ENCODE assay signal across 24 cellular contexts in the genomic region with DNA sequence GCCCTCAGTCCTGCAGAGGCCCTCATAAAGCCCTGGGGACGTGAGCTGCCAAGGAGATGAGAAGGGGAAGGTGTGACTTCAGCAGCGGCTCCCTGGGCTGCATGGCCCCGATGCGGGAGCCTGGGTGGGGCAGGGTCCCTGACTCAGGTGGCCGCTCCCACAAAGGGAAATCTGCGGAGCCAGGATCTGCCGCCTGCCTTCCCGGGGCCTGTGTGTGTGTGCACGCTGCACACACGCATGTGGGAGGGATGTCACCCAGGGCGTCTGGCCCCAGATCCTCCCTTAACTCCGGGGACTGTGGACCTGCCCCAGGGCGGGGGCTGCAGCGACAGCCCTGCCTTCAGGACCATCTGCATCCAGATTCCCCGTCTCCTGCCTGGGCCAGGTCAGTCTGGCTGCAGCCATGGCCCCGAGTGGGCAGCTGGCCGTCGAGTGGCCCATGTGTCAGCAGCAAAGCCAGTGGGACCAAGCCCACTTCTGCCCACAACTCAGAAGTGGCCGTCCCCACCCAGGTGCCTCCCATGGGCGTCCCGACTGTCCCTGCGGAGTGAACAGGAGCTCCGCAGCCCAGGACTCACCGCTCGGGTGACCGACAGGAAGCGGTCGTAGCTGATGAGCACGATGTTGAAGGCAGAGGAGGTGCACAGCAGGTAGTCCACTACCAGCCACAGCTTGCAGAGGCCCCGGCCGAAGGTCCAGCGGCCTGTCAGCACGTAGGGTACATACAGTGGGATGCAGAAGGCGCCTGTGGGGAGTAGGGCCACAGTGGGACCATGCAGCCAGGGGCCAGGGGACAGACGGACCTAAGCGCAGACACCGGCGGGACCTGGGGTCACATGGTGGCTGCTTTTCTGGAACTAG. TPM values are rescaled to one million over a fixed set of nuclear protein-coding genes. Genes with fewer than 3 reads are reported as not detected.
"Had no signal": no experiment of that assay in that cellular context is flagged by ENCODE, and none has a peak within 500 bp of the region (broad histone marks: within the 10 kb centered on the region; RNA-seq: fewer than 3 reads in every experiment).

No MANE protein-coding gene starts in this region.

- H3K4me3 ChIP-seq: hepatocyte, psoas muscle, sigmoid colon, upper lobe of right lung had no signal

- ATAC-seq: activated CD8-positive, alpha-beta T cell treated with anti-CD3 and anti-CD28 coated beads, Interleukin-2, amount 10 ng/mL, durations not matched to agents 7 days and 5 days; activated naive CD4-positive, alpha-beta T cell treated with anti-CD3 and anti-CD28 coated beads, Interleukin-2, amount 50 U/mL, for 72 hours; left ventricle myocardium superior; stimulated activated naive CD8-positive, alpha-beta T cell treated with anti-CD3 and anti-CD28 coated beads, Interleukin-15, amount 100 ng/mL, for 72 hours; T-cell; upper lobe of right lung had no signal

- H3K79me2 ChIP-seq: hepatocyte had no signal

- H3K27ac ChIP-seq: esophagus muscularis mucosa, hepatocyte, psoas muscle, sigmoid colon, spleen, upper lobe of right lung had no signal

- H2AFZ ChIP-seq: hepatocyte had no signal

- DNase-seq: activated B cell treated with CpG ODN at 0.5 μM for 24 hours; activated CD4-positive, alpha-beta T cell treated with anti-CD3 and anti-CD28 coated beads for 48 hours; activated CD8-positive, alpha-beta memory T cell treated with anti-CD3 and anti-CD28 coated beads, Interleukin-2, amount 50 U/mL, for 4 hours; activated CD8-positive, alpha-beta T cell treated with anti-CD3 and anti-CD28 coated beads, Interleukin-2, amount 10 ng/mL, durations not matched to agents 7 days and 5 days; activated gamma-delta T cell; activated T-cell treated with anti-CD3 and anti-CD28 coated beads, Interleukin-2, amount 50 U/mL, for 48 hours; left ventricle myocardium superior; psoas muscle; sigmoid colon; spleen; stimulated activated naive CD8-positive, alpha-beta T cell treated with anti-CD3 and anti-CD28 coated beads, Interleukin-15, amount 100 ng/mL, for 72 hours; T-cell; T1000; upper lobe of right lung had no signal

- H3K9me3 Mint-ChIP-seq: activated B cell treated with CpG ODN at 0.5 μM for 24 hours; activated naive CD4-positive, alpha-beta T cell treated with anti-CD3 and anti-CD28 coated beads, Interleukin-2, amount 50 U/mL, for 72 hours; memory B cell; nephron; stimulated activated naive CD8-positive, alpha-beta T cell treated with anti-CD3 and anti-CD28 coated beads, Interleukin-15, amount 100 ng/mL, for 72 hours; T-cell had no signal

- FAIRE-seq: colon had no signal

- H3K4me1 ChIP-seq: upper lobe of right lung had no signal

- H3K27ac Mint-ChIP-seq: activated B cell treated with CpG ODN at 0.5 μM for 24 hours; activated CD8-positive, alpha-beta T cell treated with anti-CD3 and anti-CD28 coated beads, Interleukin-2, amount 10 ng/mL, durations not matched to agents 7 days and 5 days; activated naive CD4-positive, alpha-beta T cell treated with anti-CD3 and anti-CD28 coated beads, Interleukin-2, amount 50 U/mL, for 72 hours; memory B cell; nephron; stimulated activated naive CD8-positive, alpha-beta T cell treated with anti-CD3 and anti-CD28 coated beads, Interleukin-15, amount 100 ng/mL, for 72 hours; T-cell had no signal

- H3K4me1 Mint-ChIP-seq: nephron had no signal

- H3K4me3 Mint-ChIP-seq: activated CD8-positive, alpha-beta T cell treated with anti-CD3 and anti-CD28 coated beads, Interleukin-2, amount 10 ng/mL, durations not matched to agents 7 days and 5 days had no signal

- H3K36me3 Mint-ChIP-seq: activated naive CD4-positive, alpha-beta T cell treated with anti-CD3 and anti-CD28 coated beads, Interleukin-2, amount 50 U/mL, for 72 hours; memory B cell; T-cell had no signal

RNA-seq across cellular contexts. Expression of a gene that starts 1.9 kb away (rescaled TPM):
- total RNA-seq: activated B cell treated with CpG ODN at 0.5 μM for 24 hours; activated CD8-positive, alpha-beta T cell treated with anti-CD3 and anti-CD28 coated beads, Interleukin-2, amount 10 ng/mL, durations not matched to agents 7 days and 5 days; activated naive CD4-positive, alpha-beta T cell treated with anti-CD3 and anti-CD28 coated beads, Interleukin-2, amount 50 U/mL, for 72 hours; cardiac septum; esophagus muscularis mucosa; hepatocyte; kidney epithelial cell; left ventricle myocardium superior; mucosa of gallbladder; osteoblast; psoas muscle; sigmoid colon; spleen; T-cell; upper lobe of right lung had no signal
- polyA plus RNA-seq: hepatocyte, sigmoid colon, spleen had no signal
